In genomic region chr19:46660008-46660517, GRCh38 we compare ENCODE assay signal across 8 cellular contexts. TPM values are rescaled to one million over a fixed set of nuclear protein-coding genes. Genes with fewer than 3 reads are reported as not detected.
DNase-seq lines count a peak whose midpoint lies in the region; FAIRE-seq and TF ChIP-seq lines count a peak whose summit lies in the region.

No MANE protein-coding gene starts in this region.

- peak overlapping the region; percentile 49 for H3K4me3 Mint-ChIP-seq in activated CD4-positive, alpha-beta memory T cell treated with anti-CD3 and anti-CD28 coated beads for 36 hours

- CTCF ChIA-PET in activated CD4-positive, alpha-beta memory T cell treated with anti-CD3 and anti-CD28 coated beads for 36 hours (lab: Charles Lee), result interaction anchor here (2.6 to 6.2 kb wide), 2 partner anchors 44 to 58 kb away, joined by 40 to 319 read pairs; partner anchors contain the start of gene CALM3

- peaks cover 20% of the 10 kb centered on the region for H3K27me3 Mint-ChIP-seq in activated CD4-positive, alpha-beta memory T cell treated with anti-CD3 and anti-CD28 coated beads for 36 hours

- no peaks in the 10 kb centered on the region for H3K9me3 Mint-ChIP-seq in activated CD4-positive, alpha-beta memory T cell treated with anti-CD3 and anti-CD28 coated beads for 36 hours

- H3K27ac Mint-ChIP-seq in activated CD4-positive, alpha-beta memory T cell treated with anti-CD3 and anti-CD28 coated beads for 36 hours, result no peak overlapping the region

- no peaks in the 10 kb centered on the region for H3K36me3 Mint-ChIP-seq in activated CD4-positive, alpha-beta memory T cell treated with anti-CD3 and anti-CD28 coated beads for 36 hours

- FAIRE-seq in H54 (lab: Jason Lieb, UNC), result no peak

- H3K27me3 ChIP-seq in iPS DF 6.9 (ENCODE audit: control insufficient read depth, insufficient read depth, low read length), result no peaks in the 10 kb centered on the region; the same call in 1 of the 2 replicates

- DNase-seq in NCI-H82 (lab: John Stamatoyannopoulos, UW) (peak; percentile 67), NCI-H82 treated with DMSO at 0.1 percent for 48 hours (lab: John Stamatoyannopoulos, UW; ENCODE audit: unreplicated experiment) (no peak), iPS DF 6.9 (ENCODE audit: low read depth, low spot score) (no peak), NK-92 (lab: John Stamatoyannopoulos, UW; ENCODE audit: unreplicated experiment) (no peak), H54 (ENCODE audit: insufficient read length, low spot score) (no peak), HUDEP-2 (lab: John Stamatoyannopoulos, UW; ENCODE audit: unreplicated experiment in 76 of 76) (no peak)
- DNase-seq in activated CD4-positive, alpha-beta memory T cell treated with anti-CD3 and anti-CD28 coated beads for 36 hours, result no peak
- peak; percentile 32 for DNase-seq in stimulated activated CD8-positive, alpha-beta memory T cell treated with anti-CD3 and anti-CD28 coated beads, Interleukin-4, amount 100 ng/mL, for 48 hours

- peaks cover 20% of the 10 kb centered on the region for H3K4me1 Mint-ChIP-seq in activated CD4-positive, alpha-beta memory T cell treated with anti-CD3 and anti-CD28 coated beads for 36 hours (ENCODE audit: low read depth)

- intact Hi-C loops in activated CD4-positive, alpha-beta memory T cell treated with anti-CD3 and anti-CD28 coated beads for 36 hours (cut with micrococcal nuclease), result no loop called here

- H3K36me3 ChIP-seq in iPS DF 6.9 (ENCODE audit: control insufficient read depth, insufficient read depth, low read length), result no peaks in the 10 kb centered on the region

- peak overlapping the region; percentile 53; the same call in 1 of the 2 replicates for H3K4me3 ChIP-seq in iPS DF 6.9 (ENCODE audit: low read length)

- no peak overlapping the region for H3K27ac ChIP-seq in iPS DF 6.9 (ENCODE audit: low read length)

- POLR2A ChIA-PET in activated CD4-positive, alpha-beta memory T cell treated with anti-CD3 and anti-CD28 coated beads for 36 hours (lab: Charles Lee), result interaction anchor here (3.0 kb wide), 1 partner anchor 59 kb away, joined by 23 read pairs; the partner anchor contains the start of gene CALM3

- no peak for TF ChIP-seq POLR2A in H54 (IDR thresholded peaks at IDR 0.05; ENCODE audit: low read depth, low read length)

- H3K9me3 ChIP-seq in iPS DF 6.9 (ENCODE audit: control insufficient read depth, insufficient read depth, low read length), result no peaks in the 10 kb centered on the region

- no CpG with 5 or more reads among the region's 14 CpGs for WGBS in iPS DF 6.9 (ENCODE audit: insufficient coverage, insufficient read length)

- H3K4me1 ChIP-seq in iPS DF 6.9 (ENCODE audit: control insufficient read depth, insufficient read depth, low read length), result no peaks in the 10 kb centered on the region; the same call in 1 of the 2 replicates

RNA-seq across cellular contexts. Expression of gene DACT3, which starts 0.9 kb away (rescaled TPM):
- 1 to 10 TPM; 2.8 to 3.0 TPM for total RNA-seq in activated CD4-positive, alpha-beta memory T cell treated with anti-CD3 and anti-CD28 coated beads for 36 hours

RNA-seq across cellular contexts. Expression of gene GNG8, which starts 24.1 kb away (rescaled TPM):
- total RNA-seq in activated CD4-positive, alpha-beta memory T cell treated with anti-CD3 and anti-CD28 coated beads for 36 hours, result 1 to 10 TPM; 9.5 TPM

RNA-seq across cellular contexts. Expression of gene PTGIR, which starts 35.2 kb away (rescaled TPM):
- 10 to 100 TPM; 22.6 to 24.6 TPM for total RNA-seq in activated CD4-positive, alpha-beta memory T cell treated with anti-CD3 and anti-CD28 coated beads for 36 hours

RNA-seq across cellular contexts. Expression of gene PRKD2, which starts 56.9 kb away (rescaled TPM):
- total RNA-seq in activated CD4-positive, alpha-beta memory T cell treated with anti-CD3 and anti-CD28 coated beads for 36 hours, result 10 to 100 TPM; 78.8 to 84.4 TPM

RNA-seq across cellular contexts. Expression of gene CALM3, which starts 58.9 kb away (rescaled TPM):
- total RNA-seq in activated CD4-positive, alpha-beta memory T cell treated with anti-CD3 and anti-CD28 coated beads for 36 hours, result 100 to 1,000 TPM; 410 to 425 TPM

Comparison
In these comparisons a context has a peak if more than half of its experiments do, and no peak if none do; other contexts are left out.
1. DNase-seq: peak in NCI-H82 (single experiment) and stimulated activated CD8-positive, alpha-beta memory T cell treated with anti-CD3 and anti-CD28 coated beads, Interleukin-4, amount 100 ng/mL, for 48 hours (single experiment); none in NCI-H82 treated with DMSO at 0.1 percent for 48 hours (single experiment), activated CD4-positive, alpha-beta memory T cell treated with anti-CD3 and anti-CD28 coated beads for 36 hours (single experiment), iPS DF 6.9 (single experiment), NK-92 (single experiment), H54 (single experiment) and HUDEP-2 (0 of 76).